ENCODE assay signal across 11 cellular contexts in the genomic region with DNA sequence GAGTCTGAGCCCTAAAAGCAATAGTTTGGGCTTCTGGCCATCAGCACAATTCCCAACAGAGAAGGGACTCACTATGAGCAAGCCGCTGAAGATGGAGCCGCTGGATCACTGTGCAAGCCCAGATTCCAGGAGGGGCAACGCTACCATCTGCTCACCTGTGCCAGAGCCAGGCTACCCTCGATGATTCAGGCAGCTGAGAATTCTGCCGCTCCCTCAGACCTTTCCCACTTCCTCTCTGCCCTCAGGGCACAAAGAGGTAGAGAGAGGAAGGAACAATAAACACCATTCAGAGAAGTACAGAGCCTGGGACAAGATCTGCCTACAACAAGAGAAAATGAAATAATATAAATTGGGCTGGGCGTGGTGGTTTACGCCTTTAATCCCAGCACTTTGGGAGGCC.
A peak's percentile ranks its signal among the peaks of the same experiment; 100 is the strongest.
DNase-seq lines count a peak whose midpoint lies in the region; ATAC-seq, FAIRE-seq and TF ChIP-seq lines count a peak whose summit lies in the region.
"Had no signal": no experiment of that assay in that cellular context is flagged by ENCODE, and none has a peak within 500 bp of the region (broad histone marks: within the 10 kb centered on the region; RNA-seq: fewer than 3 reads in every experiment).

No MANE protein-coding gene starts in this region.

- no peak for TF ChIP-seq EP300 in stomach (IDR thresholded peaks at IDR 0.05)

- CTCF ChIA-PET in HCT116 (lab: Charles Lee), result interaction anchor here (1.7 kb wide), 1 partner anchor 99 kb away, joined by 16 read pairs; a partner anchor contains a TSS

- H3K4me3 ChIP-seq in HCT116 (replicated peaks in 1 of 2; ENCODE audit: low read depth in 1 of 2, low read length in 2 of 2), result peak overlapping the region; percentile 33 to 46
- H3K4me3 ChIP-seq in stomach, result no peak overlapping the region

- H3K9ac ChIP-seq in HCT116 (ENCODE audit: low read length), result peak overlapping the region; percentile 65

- RAD21 ChIA-PET in HCT116 (lab: Charles Lee; ENCODE audit: low non-redundant PET in 1 of 2, low total read pairs in 2 of 2, uncharacterized antibody in 2 of 2, unreplicated experiment in 2 of 2), result interaction anchor here (0.8 to 1.8 kb wide), 4 partner anchors 82 to 98 kb away, joined by 3 to 9 read pairs (median 6); a partner anchor contains a TSS

- ATAC-seq in HCT116, result peak; percentile 91
- ATAC-seq: activated CD8-positive, alpha-beta T cell treated with anti-CD3 and anti-CD28 coated beads, Interleukin-2, amount 10 ng/mL, durations not matched to agents 7 days and 5 days; naive thymus-derived CD4-positive, alpha-beta T cell had no signal

- POLR2A ChIA-PET in HCT116 (lab: Charles Lee), result interaction anchor here (1.0 to 2.9 kb wide), 12 partner anchors 37 to 98 kb away, joined by 3 to 15 read pairs (median 4); a partner anchor contains a TSS

- TF ChIP-seq POLR2A in HCT116 (IDR thresholded peaks at IDR 0.05; ENCODE audit: borderline replicate concordance, extremely low read depth, insufficient read depth, insufficient read length) (no peak), stomach (IDR thresholded peaks at IDR 0.05) (no peak)

- H2AFZ ChIP-seq in HCT116 (ENCODE audit: low read depth, low read length, poor library complexity, severe bottlenecking), result no peak overlapping the region

- peak overlapping the region; percentile 78 for H3K4me2 ChIP-seq in HCT116 (ENCODE audit: low read length)

- no peaks in the 10 kb centered on the region for H3K9me3 ChIP-seq in HCT116 (ENCODE audit: control insufficient read depth in 1 of 2, insufficient read depth in 1 of 2, low read depth in 1 of 2, low read length in 2 of 2)
- no peaks in the 10 kb centered on the region for H3K9me3 ChIP-seq in stomach

- H3K27ac ChIP-seq in HCT116 (ENCODE audit: low read depth, low read length), result peak overlapping the region; percentile 87
- H3K27ac ChIP-seq in stomach, result peak overlapping the region in 4 of 5 donors; percentile 42 to 71 (median 56)

- FAIRE-seq in RCC 7860 (lab: Jason Lieb, UNC), result no peak

- no peaks in the 10 kb centered on the region for H3K9me2 ChIP-seq in HCT116 (ENCODE audit: insufficient read depth)

- H3K79me2 ChIP-seq in HCT116 (ENCODE audit: insufficient read depth, low read length), result peaks cover 22% of the 10 kb centered on the region; the same call in 1 of the 2 replicates

- TF ChIP-seq CTCF in HCT116 (IDR thresholded peaks at IDR 0.05 in 2 of 3, conservative IDR thresholded peaks at IDR 0.05 in 1 of 3; ENCODE audit: borderline replicate concordance in 1 of 3, insufficient read depth in 1 of 3, low read depth in 2 of 3, low read length in 2 of 3), result no peak
- no peak for TF ChIP-seq CTCF in stomach (IDR thresholded peaks at IDR 0.05)

- intact Hi-C loops in HCT116 (cut with micrococcal nuclease), result no loop called here
- intact Hi-C loops in stomach (cut with DNase I; ENCODE audit: low total_unique reads), result no loop called here

- no TSS peak for BruUV-seq in HCT116 (replicated peaks; lab: Mats Ljungman, UMichigan)

- DNase-seq in HCT116 (ENCODE audit: low read depth, low spot score), result peak; percentile 93
- DNase-seq in RCC 7860 (ENCODE audit: low spot score), result peak; percentile 25
- DNase-seq in foreskin melanocyte, result peak; percentile 28
- no peak for DNase-seq in stomach
- DNase-seq in T-helper 1 cell, result no peak
- DNase-seq in effector CD4-positive, alpha-beta T cell, result no peak
- DNase-seq in NCI-H187 (lab: John Stamatoyannopoulos, UW), result no peak
- no peak for DNase-seq in HuH-7 (ENCODE audit: low spot score)
- DNase-seq: activated CD8-positive, alpha-beta T cell treated with anti-CD3 and anti-CD28 coated beads, Interleukin-2, amount 10 ng/mL, durations not matched to agents 7 days and 5 days; anterior cingulate cortex; naive thymus-derived CD4-positive, alpha-beta T cell had no signal

- H3K4me1 ChIP-seq in HCT116 (ENCODE audit: control insufficient read depth in 1 of 2, insufficient read depth in 2 of 2, low read length in 2 of 2), result peaks cover 50 to 82% of the 10 kb centered on the region in 2 experiments
- peaks cover 0 to 36% (median 5%) of the 10 kb centered on the region in 4 donors for H3K4me1 ChIP-seq in stomach

- H3K36me3 ChIP-seq in HCT116 (ENCODE audit: control insufficient read depth in 1 of 2, insufficient read depth in 2 of 2, low read length in 2 of 2) (peaks cover 16 to 65% of the 10 kb centered on the region in 2 experiments), stomach (peaks cover 20 to 76% (median 43%) of the 10 kb centered on the region in 4 donors)

- H3K27me3 ChIP-seq in HCT116 (ENCODE audit: insufficient read depth, low read length), result no peaks in the 10 kb centered on the region
- H3K27me3 ChIP-seq in stomach, result no peaks in the 10 kb centered on the region

- peak; percentile 44 for TF ChIP-seq RAD21 in HCT116 (IDR thresholded peaks at IDR 0.05; ENCODE audit: low read depth)

- 76 to 89% (median 81%) methylated on average over 7 of the region's 7 CpGs for WGBS in stomach, 5 donors

- no peaks in the 10 kb centered on the region for H4K20me1 ChIP-seq in HCT116 (ENCODE audit: insufficient read depth)

TF ChIP-seq in HCT116, 20 proteins besides CTCF, POLR2A, EP300 and RAD21 (continues in another document):
- TF ChIP-seq, protein P1, sequence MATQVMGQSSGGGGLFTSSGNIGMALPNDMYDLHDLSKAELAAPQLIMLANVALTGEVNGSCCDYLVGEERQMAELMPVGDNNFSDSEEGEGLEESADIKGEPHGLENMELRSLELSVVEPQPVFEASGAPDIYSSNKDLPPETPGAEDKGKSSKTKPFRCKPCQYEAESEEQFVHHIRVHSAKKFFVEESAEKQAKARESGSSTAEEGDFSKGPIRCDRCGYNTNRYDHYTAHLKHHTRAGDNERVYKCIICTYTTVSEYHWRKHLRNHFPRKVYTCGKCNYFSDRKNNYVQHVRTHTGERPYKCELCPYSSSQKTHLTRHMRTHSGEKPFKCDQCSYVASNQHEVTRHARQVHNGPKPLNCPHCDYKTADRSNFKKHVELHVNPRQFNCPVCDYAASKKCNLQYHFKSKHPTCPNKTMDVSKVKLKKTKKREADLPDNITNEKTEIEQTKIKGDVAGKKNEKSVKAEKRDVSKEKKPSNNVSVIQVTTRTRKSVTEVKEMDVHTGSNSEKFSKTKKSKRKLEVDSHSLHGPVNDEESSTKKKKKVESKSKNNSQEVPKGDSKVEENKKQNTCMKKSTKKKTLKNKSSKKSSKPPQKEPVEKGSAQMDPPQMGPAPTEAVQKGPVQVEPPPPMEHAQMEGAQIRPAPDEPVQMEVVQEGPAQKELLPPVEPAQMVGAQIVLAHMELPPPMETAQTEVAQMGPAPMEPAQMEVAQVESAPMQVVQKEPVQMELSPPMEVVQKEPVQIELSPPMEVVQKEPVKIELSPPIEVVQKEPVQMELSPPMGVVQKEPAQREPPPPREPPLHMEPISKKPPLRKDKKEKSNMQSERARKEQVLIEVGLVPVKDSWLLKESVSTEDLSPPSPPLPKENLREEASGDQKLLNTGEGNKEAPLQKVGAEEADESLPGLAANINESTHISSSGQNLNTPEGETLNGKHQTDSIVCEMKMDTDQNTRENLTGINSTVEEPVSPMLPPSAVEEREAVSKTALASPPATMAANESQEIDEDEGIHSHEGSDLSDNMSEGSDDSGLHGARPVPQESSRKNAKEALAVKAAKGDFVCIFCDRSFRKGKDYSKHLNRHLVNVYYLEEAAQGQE (IDR thresholded peaks at IDR 0.05; ENCODE audit: low read depth), result no peak
- TF ChIP-seq POLR2AphosphoS5 (IDR thresholded peaks at IDR 0.05; ENCODE audit: low read depth, low read length) (peak; percentile 59), EZH2 (IDR thresholded peaks at IDR 0.05) (no peak), SP1 (IDR thresholded peaks at IDR 0.05; ENCODE audit: low read depth) (peak; percentile 95), TCF7L2 (IDR thresholded peaks at IDR 0.05; ENCODE audit: borderline replicate concordance, extremely low read depth, insufficient read depth, insufficient read length) (peak; percentile 33), ZFX (IDR thresholded peaks at IDR 0.05) (no peak), ZNF274 (IDR thresholded peaks at IDR 0.05; ENCODE audit: low read depth, low read length) (no peak), EGR1 (IDR thresholded peaks at IDR 0.05; ENCODE audit: low read depth) (no peak), CBX3 (IDR thresholded peaks at IDR 0.05; ENCODE audit: low read depth) (peak; percentile 96), EZH2phosphoT487 (IDR thresholded peaks at IDR 0.05; ENCODE audit: borderline replicate concordance) (no peak), ELF1 (IDR thresholded peaks at IDR 0.05; ENCODE audit: borderline replicate concordance, low read depth) (no peak; the same call in 1 of the 2 replicates), CEBPB (IDR thresholded peaks at IDR 0.05; ENCODE audit: low read depth) (peak; percentile 65), SIN3A (IDR thresholded peaks at IDR 0.05; ENCODE audit: low read depth) (peak; percentile 78), FOSL1 (IDR thresholded peaks at IDR 0.05; ENCODE audit: low read depth) (peak; percentile 77), YY1 (IDR thresholded peaks at IDR 0.05; ENCODE audit: extremely low read depth, insufficient replicate concordance, low read depth, low read length) (no peak)
- TF ChIP-seq, protein P2, sequence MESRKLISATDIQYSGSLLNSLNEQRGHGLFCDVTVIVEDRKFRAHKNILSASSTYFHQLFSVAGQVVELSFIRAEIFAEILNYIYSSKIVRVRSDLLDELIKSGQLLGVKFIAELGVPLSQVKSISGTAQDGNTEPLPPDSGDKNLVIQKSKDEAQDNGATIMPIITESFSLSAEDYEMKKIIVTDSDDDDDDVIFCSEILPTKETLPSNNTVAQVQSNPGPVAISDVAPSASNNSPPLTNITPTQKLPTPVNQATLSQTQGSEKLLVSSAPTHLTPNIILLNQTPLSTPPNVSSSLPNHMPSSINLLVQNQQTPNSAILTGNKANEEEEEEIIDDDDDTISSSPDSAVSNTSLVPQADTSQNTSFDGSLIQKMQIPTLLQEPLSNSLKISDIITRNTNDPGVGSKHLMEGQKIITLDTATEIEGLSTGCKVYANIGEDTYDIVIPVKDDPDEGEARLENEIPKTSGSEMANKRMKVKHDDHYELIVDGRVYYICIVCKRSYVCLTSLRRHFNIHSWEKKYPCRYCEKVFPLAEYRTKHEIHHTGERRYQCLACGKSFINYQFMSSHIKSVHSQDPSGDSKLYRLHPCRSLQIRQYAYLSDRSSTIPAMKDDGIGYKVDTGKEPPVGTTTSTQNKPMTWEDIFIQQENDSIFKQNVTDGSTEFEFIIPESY (IDR thresholded peaks at IDR 0.05; ENCODE audit: extremely low read depth, insufficient replicate concordance, low read length), result no peak
- TF ChIP-seq, protein P3, sequence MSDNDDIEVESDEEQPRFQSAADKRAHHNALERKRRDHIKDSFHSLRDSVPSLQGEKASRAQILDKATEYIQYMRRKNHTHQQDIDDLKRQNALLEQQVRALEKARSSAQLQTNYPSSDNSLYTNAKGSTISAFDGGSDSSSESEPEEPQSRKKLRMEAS (IDR thresholded peaks at IDR 0.05), result peak; percentile 90
- TF ChIP-seq, protein P4, sequence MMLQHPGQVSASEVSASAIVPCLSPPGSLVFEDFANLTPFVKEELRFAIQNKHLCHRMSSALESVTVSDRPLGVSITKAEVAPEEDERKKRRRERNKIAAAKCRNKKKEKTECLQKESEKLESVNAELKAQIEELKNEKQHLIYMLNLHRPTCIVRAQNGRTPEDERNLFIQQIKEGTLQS (IDR thresholded peaks at IDR 0.05), result no peak

Comparison
In these comparisons a context has a peak if more than half of its experiments do, and no peak if none do; other contexts are left out.
1. DNase-seq: peak in HCT116 (single experiment), RCC 7860 (single experiment) and foreskin melanocyte (single experiment); none in stomach (single experiment), T-helper 1 cell (0 of 5), effector CD4-positive, alpha-beta T cell (single experiment), NCI-H187 (0 of 2) and HuH-7 (single experiment).
2. H3K4me3 ChIP-seq: peak in HCT116 (2 of 2); none in stomach (0 of 4).